ENCODE assay signal across 8 cellular contexts in the genomic region with DNA sequence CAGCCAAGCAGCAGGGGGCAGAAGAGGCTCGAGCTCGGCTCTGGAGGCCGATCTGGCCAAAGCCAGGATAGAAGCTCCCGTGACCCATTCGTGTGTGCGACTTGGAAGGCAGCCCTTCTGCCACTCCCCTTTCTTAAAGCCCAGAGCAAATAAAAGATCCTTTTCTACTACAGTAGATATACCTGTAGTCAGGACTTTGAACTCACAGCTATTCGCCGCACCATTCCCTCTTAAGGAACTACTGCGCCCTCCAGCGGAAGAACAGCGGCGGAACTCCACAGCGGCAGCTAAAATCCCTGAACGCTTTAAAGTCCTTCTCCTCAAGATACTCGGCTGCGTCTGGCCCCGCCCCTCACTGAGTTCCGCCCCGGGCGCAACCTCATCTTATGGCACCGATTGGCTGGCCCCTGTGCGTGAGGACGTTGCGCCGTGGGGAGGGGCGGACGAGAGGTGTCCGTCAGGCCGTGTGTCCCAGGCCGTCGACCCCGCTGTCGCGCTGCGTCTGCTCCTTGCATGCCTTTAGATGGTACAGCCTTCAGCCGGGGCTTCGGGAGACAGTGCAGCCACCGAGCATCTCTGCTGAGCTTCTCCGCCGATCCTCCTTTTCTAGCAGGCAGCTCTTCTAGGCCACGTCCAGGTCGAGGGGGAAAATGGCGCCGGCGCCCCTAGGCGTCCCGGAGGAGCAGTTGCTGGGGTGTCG. TPM values are rescaled to one million over a fixed set of nuclear protein-coding genes. Genes with fewer than 3 reads are reported as not detected.
DNase-seq lines count a peak whose midpoint lies in the region; ATAC-seq and TF ChIP-seq lines count a peak whose summit lies in the region.

Gene LRIG2 (plus strand): TSS at position 442 of the 700 bp plus-strand sequence. CDS start 209 bp downstream, at position 651.

- H3K27ac ChIP-seq in IMR-90 (ENCODE audit: insufficient read depth, low read length) (peak within 1 kb of the TSS; percentile 97), OCI-LY7 (ENCODE audit: low read depth, low read length, poor library complexity, severe bottlenecking) (peak within 1 kb of the TSS; percentile 74)

- H3K4me2 ChIP-seq in IMR-90 (ENCODE audit: low read depth, low read length) (peak within 1 kb of the TSS; percentile 99), OCI-LY7 (ENCODE audit: low read length) (peak within 1 kb of the TSS; percentile 83)

- H3K4ac ChIP-seq in IMR-90 (ENCODE audit: low read depth, low read length): peak within 1 kb of the TSS; percentile 90

- peaks cover 41% of the 10 kb centered on the region for H3K79me2 ChIP-seq in OCI-LY7 (ENCODE audit: insufficient read depth, low read depth, low read length)

- H3K9me3 ChIP-seq in IMR-90 (ENCODE audit: control insufficient read depth, insufficient read depth, low read length): no peaks in the 10 kb centered on the region
- H3K9me3 ChIP-seq in OCI-LY7 (ENCODE audit: low read length): no peaks in the 10 kb centered on the region
- H3K9me3 ChIP-seq in mononuclear cell (ENCODE audit: low read depth, low read length): no peaks in the 10 kb centered on the region

- peak within 1 kb of the TSS; percentile 66 to 95 for H4K8ac ChIP-seq in IMR-90 (ENCODE audit: low read depth in 2 of 2, low read length in 2 of 2)

- dilution Hi-C loops in IMR-90 (cut with HindIII; ENCODE audit: low sequenced_read_pairs, unreplicated experiment): no loop called here

- peak; percentile 96 for DNase-seq in DMS153 (lab: John Stamatoyannopoulos, UW)
- DNase-seq in IMR-90: peak; percentile 97
- DNase-seq in OCI-LY7 (ENCODE audit: low spot score): peak; percentile 97
- DNase-seq in activated T-cell treated with anti-CD3 and anti-CD28 coated beads for 24 hours (ENCODE audit: low read depth): peak; percentile 97
- peak; percentile 99 for DNase-seq in epithelial cell of esophagus (ENCODE audit: low read depth)
- DNase-seq in stimulated activated CD8-positive, alpha-beta memory T cell treated with anti-CD3 and anti-CD28 coated beads, Interleukin-4, amount 100 ng/mL, for 1 hour (ENCODE audit: low read depth in 2 of 2, low spot score in 1 of 2): peak; percentile 94 to 96

- peak within 1 kb of the TSS; percentile 57 for H2BK120ac ChIP-seq in IMR-90 (ENCODE audit: low read depth, low read length)

- BruUV-seq in IMR-90 (replicated peaks; lab: Mats Ljungman, UMichigan): no TSS peak
- no TSS peak for BruUV-seq in OCI-LY7 (replicated peaks; lab: Mats Ljungman, UMichigan)

- POLR2A ChIA-PET in IMR-90 (lab: Charles Lee; ENCODE audit: unreplicated experiment): no interaction called here
- POLR2A ChIA-PET in OCI-LY7 (lab: Charles Lee): interaction anchor here (0.8 to 2.1 kb wide), 12 partner anchors 10 to 193 kb away, joined by 3 to 11 read pairs (median 4); partner anchors contain the start of gene SLC16A1

- peak within 1 kb of the TSS; percentile 85 for H3K23ac ChIP-seq in IMR-90 (ENCODE audit: low read depth, low read length)

- ATAC-seq in GM21528 (IDR thresholded peaks at IDR 0.05; ENCODE audit: low FRiP score, unreplicated experiment): peak; percentile 98
- peak; percentile 98 for ATAC-seq in IMR-90 (ENCODE audit: low read depth)

- in situ Hi-C loops in IMR-90 (cut with MboI; ENCODE audit: low sequenced_read_pairs): no loop called here

- peak within 1 kb of the TSS; percentile 97 for H2AFZ ChIP-seq in IMR-90 (replicated peaks; ENCODE audit: low read length, poor library complexity)
- H2AFZ ChIP-seq in OCI-LY7 (ENCODE audit: low read length): peak within 1 kb of the TSS; percentile 95

- peak within 1 kb of the TSS; percentile 94 for H3K56ac ChIP-seq in IMR-90 (ENCODE audit: extremely low read depth, insufficient read depth, low read length)

- peak; percentile 48; the same call in 1 of the 2 replicates for TF ChIP-seq RAD21 in IMR-90 (IDR thresholded peaks at IDR 0.05; ENCODE audit: low read length)

- intact Hi-C loops in IMR-90 (cut with micrococcal nuclease) (loop anchor here (2.0 to 5.0 kb wide), 3 partner anchors 264 to 604 kb away; no protein-coding TSS in a partner anchor), OCI-LY7 (cut with micrococcal nuclease; ENCODE audit: unreplicated experiment) (loop anchor here (2.0 kb wide), 4 partner anchors 118 to 606 kb away; partner anchors contain the start of gene PPM1J)

- H4K5ac ChIP-seq in IMR-90 (ENCODE audit: low read depth, low read length): peak within 1 kb of the TSS; percentile 77

- H3K18ac ChIP-seq in IMR-90 (ENCODE audit: low read depth, low read length): peak within 1 kb of the TSS; percentile 70

- H3K4me1 ChIP-seq in IMR-90 (ENCODE audit: control insufficient read depth, insufficient read depth, low read length): no peaks in the 10 kb centered on the region; the same call in 1 of the 2 replicates
- peaks cover 27% of the 10 kb centered on the region for H3K4me1 ChIP-seq in OCI-LY7 (ENCODE audit: insufficient read depth, low read length, poor library complexity, severe bottlenecking)
- H3K4me1 ChIP-seq in mononuclear cell (ENCODE audit: insufficient read depth, low read length): peaks cover 28% of the 10 kb centered on the region

- peak within 1 kb of the TSS; percentile 96 for H3K9ac ChIP-seq in IMR-90 (ENCODE audit: low read depth, low read length)

- H3K4me3 ChIP-seq in IMR-90 (ENCODE audit: insufficient read depth, low read depth, low read length): peak within 1 kb of the TSS; percentile 85
- peak within 1 kb of the TSS; percentile 87 for H3K4me3 ChIP-seq in OCI-LY7 (ENCODE audit: low read depth, low read length, poor library complexity, severe bottlenecking)
- peak within 1 kb of the TSS; percentile 97 for H3K4me3 ChIP-seq in epithelial cell of esophagus (ENCODE audit: low read length)
- H3K4me3 ChIP-seq in mononuclear cell (ENCODE audit: low read length): peak within 1 kb of the TSS; percentile 78

- H4K20me1 ChIP-seq in IMR-90 (ENCODE audit: insufficient read depth, low read length): peaks cover 20% of the 10 kb centered on the region
- peaks cover 16% of the 10 kb centered on the region for H4K20me1 ChIP-seq in OCI-LY7 (ENCODE audit: insufficient read depth, low read length)

- H3K14ac ChIP-seq in IMR-90 (replicated peaks; ENCODE audit: low read depth, low read length): peak within 1 kb of the TSS; percentile 92

- H3K27me3 ChIP-seq in IMR-90 (ENCODE audit: control insufficient read depth, insufficient read depth, low read length): no peaks in the 10 kb centered on the region
- H3K27me3 ChIP-seq in mononuclear cell (ENCODE audit: insufficient read depth, low read length): no peaks in the 10 kb centered on the region

- H2BK20ac ChIP-seq in IMR-90 (ENCODE audit: low read depth, low read length): no peak within 1 kb of the TSS

- 0% methylated on average over 11 of the region's 48 CpGs; no CpG with 5 or more reads in 1 of the 2 experiments for WGBS in IMR-90 (ENCODE audit: extremely low coverage in 2 of 2, insufficient read length in 1 of 2), 2 experiments

- peak within 1 kb of the TSS; percentile 94 for H4K91ac ChIP-seq in IMR-90 (ENCODE audit: insufficient read depth, low read depth, low read length)

- peaks cover 1% of the 10 kb centered on the region; the same call in 1 of the 2 replicates for H3K36me3 ChIP-seq in IMR-90 (ENCODE audit: control insufficient read depth, insufficient read depth, low read length)
- peaks cover 18% of the 10 kb centered on the region for H3K36me3 ChIP-seq in OCI-LY7 (ENCODE audit: insufficient read depth, low read length)

- peak; percentile 60 for TF ChIP-seq POLR2A in IMR-90 (IDR thresholded peaks at IDR 0.05; ENCODE audit: low read depth, low read length)

- H3K79me1 ChIP-seq in IMR-90 (ENCODE audit: low read depth in 1 of 2, low read length in 2 of 2): peaks cover 0 to 15% of the 10 kb centered on the region in 2 experiments; a peak in 2 of 4 replicates

- CTCF ChIA-PET in IMR-90 (lab: Yijun Ruan, JAX) (interaction anchor here (0.6 to 2.1 kb wide), 34 partner anchors 9 to 744 kb away, joined by 3 to 27 read pairs (median 4); partner anchors contain the start of genes PPM1J and SLC16A1), OCI-LY7 (lab: Charles Lee; ENCODE audit: unreplicated experiment) (interaction anchor here (0.5 to 1.9 kb wide), 10 partner anchors 14 to 1334 kb away, joined by 3 to 12 read pairs (median 4); no protein-coding TSS in a partner anchor)

- H2BK5ac ChIP-seq in IMR-90 (ENCODE audit: low read depth, low read length, poor library complexity, severe bottlenecking): peak within 1 kb of the TSS; percentile 83

- H2BK15ac ChIP-seq in IMR-90 (ENCODE audit: low read depth, low read length): 0 out of 3 replicates have a peak within 1 kb of the TSS, but pooled peaks have one; percentile 18

- peak; percentile 58 for TF ChIP-seq CTCF in IMR-90 (conservative IDR thresholded peaks at IDR 0.05; ENCODE audit: low read depth, low read length)
- TF ChIP-seq CTCF in OCI-LY7 (conservative IDR thresholded peaks at IDR 0.05; ENCODE audit: low read length): peak; percentile 97; the same call in 1 of the 2 replicates
- TF ChIP-seq CTCF in epithelial cell of esophagus (IDR thresholded peaks at IDR 0.05; ENCODE audit: insufficient read depth, low read depth, low read length, missing control alignments): peak; percentile 78

- H2AK5ac ChIP-seq in IMR-90 (ENCODE audit: low read depth, low read length): 0 out of 2 replicates have a peak within 1 kb of the TSS, but pooled peaks have one; percentile 39

- H3K9me1 ChIP-seq in IMR-90 (ENCODE audit: insufficient read depth, low read length): no peaks in the 10 kb centered on the region

- no peaks in the 10 kb centered on the region for H3K9me2 ChIP-seq in OCI-LY7 (ENCODE audit: insufficient read depth, low read length)

- peak within 1 kb of the TSS; percentile 93 for H2AK9ac ChIP-seq in IMR-90 (replicated peaks; ENCODE audit: low read depth, low read length, poor library complexity)

TF ChIP-seq in IMR-90, 13 proteins besides CTCF, POLR2A, EP300 and RAD21 (continues in another document):
- TF ChIP-seq RCOR1 (IDR thresholded peaks at IDR 0.05; ENCODE audit: insufficient replicate concordance, low read length): no peak
- TF ChIP-seq SMC3 (IDR thresholded peaks at IDR 0.05; ENCODE audit: low read depth, low read length): peak; percentile 34
- no peak for TF ChIP-seq ELK1 (IDR thresholded peaks at IDR 0.05; ENCODE audit: borderline replicate concordance, low read depth, low read length)

RNA-seq across cellular contexts. Expression of gene LRIG2, which starts in this region (rescaled TPM):
- total RNA-seq in IMR-90 (2012; rRNA removed): 9.0 and 10.6 TPM in 2 replicates
- 3.3 and 4.3 TPM in 2 replicates for polyA plus RNA-seq in IMR-90 (2012; rRNA removed)
- 0.86 and 1.0 TPM in 2 replicates for polyA plus RNA-seq in IMR-90 (2012; cell fraction: cytosol; rRNA removed)
- polyA plus RNA-seq in IMR-90 (2012; cell fraction: nucleus; rRNA removed; ENCODE audit: low replicate concordance): 4.6 and 21.1 TPM in 2 replicates
- total RNA-seq in OCI-LY7 (2014; rRNA removed; shearing (Covaris generic)): 11.6 and 11.9 TPM in 2 replicates
- 16.7 and 22.3 TPM in 2 replicates for total RNA-seq in OCI-LY7 (2022)
- 14.3 TPM for total RNA-seq in mononuclear cell

Comparison
In these comparisons a context has a peak if more than half of its experiments do, and no peak if none do; other contexts are left out.
1. Peak in every context shown above with its lines: DNase-seq, ATAC-seq, H3K4me3 ChIP-seq and H3K27ac ChIP-seq.